Comparison of ENCODE assay signal across 15 cellular contexts in the genomic region with DNA sequence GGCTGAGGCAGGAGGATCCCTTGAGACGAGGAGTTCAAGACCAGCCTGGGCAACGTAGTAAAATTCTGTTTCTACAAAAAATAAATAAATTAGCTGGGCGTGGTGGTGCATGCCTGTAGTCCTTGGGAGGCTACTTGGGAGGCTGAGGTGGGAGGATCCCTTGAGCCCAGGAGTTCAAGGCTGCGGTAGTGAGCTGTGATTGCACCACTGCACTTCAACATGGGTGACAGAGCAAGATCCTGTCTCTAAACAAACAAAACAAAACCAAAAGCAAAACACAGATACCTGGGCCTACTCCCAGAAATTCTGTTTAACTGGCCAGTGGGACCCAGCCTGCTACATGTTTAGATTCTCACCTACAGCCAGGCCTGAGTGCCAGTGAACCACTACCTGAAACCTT.
DNase-seq lines count a peak whose midpoint lies in the region; ATAC-seq and TF ChIP-seq lines count a peak whose summit lies in the region.
"Had no signal": no experiment of that assay in that cellular context is flagged by ENCODE, and none has a peak within 500 bp of the region (broad histone marks: within the 10 kb centered on the region; RNA-seq: fewer than 3 reads in every experiment).

No MANE protein-coding gene starts in this region.

- H3K36me3 ChIP-seq in HEK293 (ENCODE audit: control insufficient read depth in 2 of 2, insufficient read depth in 1 of 2, low read length in 2 of 2) (no peaks in the 10 kb centered on the region), SJCRH30 (no peaks in the 10 kb centered on the region), right lobe of liver (no peaks in the 10 kb centered on the region), thyroid gland (no peaks in the 10 kb centered on the region)

- H3K4me3 ChIP-seq in HEK293 (ENCODE audit: low read depth, low read length) (no peak overlapping the region), SJCRH30 (no peak overlapping the region), right lobe of liver (no peak overlapping the region), thyroid gland (replicated peaks in 1 of 3) (no peak overlapping the region)

- H3K27ac ChIP-seq in HEK293 (ENCODE audit: extremely low read depth, low read depth, low read length) = no peak overlapping the region
- peak overlapping the region; percentile 100 for H3K27ac ChIP-seq in SJCRH30
- no peak overlapping the region for H3K27ac ChIP-seq in right lobe of liver
- H3K27ac ChIP-seq in thyroid gland = peak overlapping the region in 2 of 3 donors; percentile 91

- CTCF ChIA-PET in HEK293 (lab: Yijun Ruan, JAX) = interaction anchor here (0.6 kb wide), 2 partner anchors 19 to 38 kb away, joined by 3 to 4 read pairs; no protein-coding TSS in a partner anchor

- TF ChIP-seq POLR2A in right lobe of liver (IDR thresholded peaks at IDR 0.05) = no peak
- no peak for TF ChIP-seq POLR2A in thyroid gland (IDR thresholded peaks at IDR 0.05)

- no peak for TF ChIP-seq CTCF in HEK293 (tag by site-specific recombination; IDR thresholded peaks at IDR 0.05)
- TF ChIP-seq CTCF in right lobe of liver (IDR thresholded peaks at IDR 0.05) = no peak
- no peak for TF ChIP-seq CTCF in thyroid gland (IDR thresholded peaks at IDR 0.05)

- peaks cover 24% of the 10 kb centered on the region for H3K4me1 ChIP-seq in HEK293 (ENCODE audit: control insufficient read depth, insufficient read depth, low read length)
- H3K4me1 ChIP-seq in SJCRH30 = peaks cover 82% of the 10 kb centered on the region
- H3K4me1 ChIP-seq in right lobe of liver = peaks cover 0 to 3% (median 0%) of the 10 kb centered on the region in 4 donors
- H3K4me1 ChIP-seq in thyroid gland = peaks cover 24 to 31% of the 10 kb centered on the region in 2 donors

- DNase-seq in SJCRH30 (no peak), right lobe of liver (no peak), thyroid gland (peak; percentile 22 to 31), NCI-H2107 (lab: John Stamatoyannopoulos, UW) (no peak), NCI-H1092 treated with DMSO at 0.1 percent for 48 hours (lab: John Stamatoyannopoulos, UW) (no peak)
- DNase-seq in stimulated activated CD4-positive, alpha-beta T cell treated with anti-CD3 and anti-CD28 coated beads, Interleukin-1b, Interleukin-23, amount 100 ng/mL, for 48 hours = no peak
- DNase-seq: Caco-2, HCEC 1CT, KBM-7, NCI-H1436, NCI-H2029, NCI-H510A, NCI-H82, SHP77 had no signal

- H3K9me3 ChIP-seq in HEK293 (ENCODE audit: control insufficient read depth, insufficient read depth, low read depth, low read length) (no peaks in the 10 kb centered on the region), SJCRH30 (replicated peaks) (no peaks in the 10 kb centered on the region), right lobe of liver (no peaks in the 10 kb centered on the region), thyroid gland (no peaks in the 10 kb centered on the region)
- H3K9me3 ChIP-seq: Caco-2 had no signal

- POLR2A ChIA-PET in HEK293 (lab: Yijun Ruan, JAX) = no interaction called here

- peak; percentile 38 to 80 (median 61) for ATAC-seq in right lobe of liver

- 82% methylated on average over 4 of the region's 4 CpGs for WGBS in right lobe of liver (ENCODE audit: insufficient coverage, low coverage, low lambda C conversion rate, missing lambda C conversion rate)
- WGBS in thyroid gland, 2 donors = 74 to 76% methylated on average over 4 of the region's 4 CpGs

- H3K27me3 ChIP-seq in SJCRH30 = no peaks in the 10 kb centered on the region
- H3K27me3 ChIP-seq in right lobe of liver = no peaks in the 10 kb centered on the region
- no peaks in the 10 kb centered on the region for H3K27me3 ChIP-seq in thyroid gland

- intact Hi-C loops in right lobe of liver (cut with DNase I) (no loop called here), thyroid gland (cut with DNase I) (no loop called here)

TF ChIP-seq in HEK293, 187 proteins besides CTCF, POLR2A, EP300 and RAD21:
- TF ChIP-seq, protein P1, sequence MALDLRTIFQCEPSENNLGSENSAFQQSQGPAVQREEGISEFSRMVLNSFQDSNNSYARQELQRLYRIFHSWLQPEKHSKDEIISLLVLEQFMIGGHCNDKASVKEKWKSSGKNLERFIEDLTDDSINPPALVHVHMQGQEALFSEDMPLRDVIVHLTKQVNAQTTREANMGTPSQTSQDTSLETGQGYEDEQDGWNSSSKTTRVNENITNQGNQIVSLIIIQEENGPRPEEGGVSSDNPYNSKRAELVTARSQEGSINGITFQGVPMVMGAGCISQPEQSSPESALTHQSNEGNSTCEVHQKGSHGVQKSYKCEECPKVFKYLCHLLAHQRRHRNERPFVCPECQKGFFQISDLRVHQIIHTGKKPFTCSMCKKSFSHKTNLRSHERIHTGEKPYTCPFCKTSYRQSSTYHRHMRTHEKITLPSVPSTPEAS (tag by site-specific recombination; IDR thresholded peaks at IDR 0.05) = no peak
- TF ChIP-seq GLIS1 (tag by site-specific recombination; IDR thresholded peaks at IDR 0.05) (peak; percentile 86), OSR2 (tag by site-specific recombination; IDR thresholded peaks at IDR 0.05) (no peak), HOXD13 (CRISPR knock-in tag; IDR thresholded peaks at IDR 0.05; ENCODE audit: borderline replicate concordance) (no peak), ZNF658 (tag by site-specific recombination; IDR thresholded peaks at IDR 0.05) (no peak), ZNF670 (tag by site-specific recombination; IDR thresholded peaks at IDR 0.05; ENCODE audit: low read depth) (no peak), HOXA7 (CRISPR knock-in tag; IDR thresholded peaks at IDR 0.05; ENCODE audit: borderline replicate concordance) (no peak), KLF1 (tag by site-specific recombination; IDR thresholded peaks at IDR 0.05) (no peak)

Comparison
In these comparisons a context has a peak if more than half of its experiments do, and no peak if none do; other contexts are left out.
1. H3K27ac ChIP-seq: peak in SJCRH30 (single experiment) and thyroid gland (2 of 3); none in HEK293 (single experiment) and right lobe of liver (0 of 3).
2. DNase-seq: peak in thyroid gland (2 of 2); none in SJCRH30 (0 of 2), right lobe of liver (0 of 3), NCI-H2107 (single experiment), stimulated activated CD4-positive, alpha-beta T cell treated with anti-CD3 and anti-CD28 coated beads, Interleukin-1b, Interleukin-23, amount 100 ng/mL, for 48 hours (single experiment) and NCI-H1092 treated with DMSO at 0.1 percent for 48 hours (single experiment).